In the genomic region with DNA sequence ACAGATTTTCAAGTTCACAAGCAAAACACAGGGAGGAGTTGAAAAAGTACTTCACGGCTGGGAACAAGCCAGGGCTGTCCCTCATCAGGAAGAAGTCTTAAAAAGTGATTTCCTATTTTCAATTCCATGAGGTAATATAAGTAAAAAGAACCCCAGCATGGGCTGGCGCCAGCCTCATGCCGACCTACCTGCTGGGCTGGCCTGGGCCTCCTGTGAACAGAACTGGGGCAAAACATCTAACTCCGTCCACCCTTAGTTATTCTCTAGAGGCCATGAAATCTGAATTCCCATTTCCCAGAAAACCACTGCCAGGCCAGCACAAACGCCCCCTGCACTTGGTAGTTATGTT, we compare ENCODE assay signal across 8 cellular contexts.
DNase-seq lines count a peak whose midpoint lies in the region; ATAC-seq, FAIRE-seq and TF ChIP-seq lines count a peak whose summit lies in the region.

No MANE protein-coding gene starts in this region.

- CTCF ChIA-PET in endothelial cell of umbilical vein (lab: Charles Lee), result interaction anchor here (1.0 to 6.6 kb wide), 16 partner anchors 8 to 400 kb away, joined by 3 to 95 read pairs (median 6); partner anchors contain the start of gene ST3GAL5

- H3K9me3 ChIP-seq in BLaER1 treated with 17β-estradiol and CSF1 and Interleukin-3, amounts not matched to agents 10 nM and 100 nM (replicated peaks in 1 of 11), result no peaks in the 10 kb centered on the region
- H3K9me3 ChIP-seq in OCI-LY3 (ENCODE audit: insufficient read depth, low read length) (no peaks in the 10 kb centered on the region), endothelial cell of umbilical vein (replicated peaks; ENCODE audit: control insufficient read depth, insufficient read depth, low read length) (no peaks in the 10 kb centered on the region), parathyroid adenoma (ENCODE audit: control insufficient read depth, low read length) (no peaks in the 10 kb centered on the region)

- H3K79me2 ChIP-seq in OCI-LY3 (ENCODE audit: low read length) (peaks cover 12% of the 10 kb centered on the region; the same call in 1 of the 2 replicates), endothelial cell of umbilical vein (ENCODE audit: control insufficient read depth, insufficient read depth, low read length) (no peaks in the 10 kb centered on the region), parathyroid adenoma (no peaks in the 10 kb centered on the region)

- intact Hi-C loops in endothelial cell of umbilical vein (cut with micrococcal nuclease), result loop anchor here (1.0 kb wide), 8 partner anchors 8 to 264 kb away; no protein-coding TSS in a partner anchor

- TF ChIP-seq CTCF in OCI-LY3 (IDR thresholded peaks at IDR 0.05; ENCODE audit: low read depth, low read length) (no peak), endothelial cell of umbilical vein (IDR thresholded peaks at IDR 0.05; ENCODE audit: extremely low read depth in 1 of 2, insufficient read depth in 1 of 2, low read depth in 1 of 2, low read length in 2 of 2) (no peak), parathyroid adenoma (IDR thresholded peaks at IDR 0.05) (no peak)

- no peak for FAIRE-seq in endothelial cell of umbilical vein (lab: Jason Lieb, UNC)

- peak overlapping the region; percentile 72 to 86 (median 81) for H3K9ac ChIP-seq in BLaER1 treated with 17β-estradiol and CSF1 and Interleukin-3, amounts not matched to agents 10 nM and 100 nM
- peak overlapping the region; percentile 78 for H3K9ac ChIP-seq in OCI-LY3 (ENCODE audit: low read length)
- peak overlapping the region; percentile 66 for H3K9ac ChIP-seq in endothelial cell of umbilical vein (replicated peaks; ENCODE audit: extremely low read depth, insufficient read depth, low read length)
- H3K9ac ChIP-seq in parathyroid adenoma, result no peak overlapping the region

- DNase-seq in endothelial cell of umbilical vein (ENCODE audit: low read depth, low spot score), result no peak
- DNase-seq in NCI-H1930 (lab: John Stamatoyannopoulos, UW), result no peak
- DNase-seq in SW480 (ENCODE audit: low spot score), result no peak

- H4K20me1 ChIP-seq in BLaER1 treated with 17β-estradiol and CSF1 and Interleukin-3, amounts not matched to agents 10 nM and 100 nM, result peaks cover 0 to 29% (median 13%) of the 10 kb centered on the region in 11 experiments; a peak in 10 of 22 replicates
- no peaks in the 10 kb centered on the region for H4K20me1 ChIP-seq in OCI-LY3 (ENCODE audit: insufficient read depth, low read length)
- H4K20me1 ChIP-seq in endothelial cell of umbilical vein (replicated peaks; ENCODE audit: control insufficient read depth, extremely low read depth, insufficient read depth, low read length), result no peaks in the 10 kb centered on the region

- H3K27ac ChIP-seq in BLaER1 treated with 17β-estradiol and CSF1 and Interleukin-3, amounts not matched to agents 10 nM and 100 nM, result peak overlapping the region; percentile 89 to 98 (median 94)
- H3K27ac ChIP-seq in OCI-LY3 (ENCODE audit: low read length) (peak overlapping the region; percentile 96), endothelial cell of umbilical vein (ENCODE audit: insufficient read depth, low read depth, low read length) (peak overlapping the region; percentile 96), parathyroid adenoma (peak overlapping the region; percentile 58)

- H3K36me3 ChIP-seq in BLaER1 treated with 17β-estradiol and CSF1 and Interleukin-3, amounts not matched to agents 10 nM and 100 nM, result peaks cover 36 to 87% (median 70%) of the 10 kb centered on the region in 11 experiments
- H3K36me3 ChIP-seq in OCI-LY3 (replicated peaks; ENCODE audit: low read depth, low read length) (peaks cover 55% of the 10 kb centered on the region), endothelial cell of umbilical vein (ENCODE audit: control insufficient read depth in 2 of 2, extremely low read depth in 1 of 2, insufficient read depth in 2 of 2, low read length in 2 of 2) (peaks cover 4 to 20% of the 10 kb centered on the region in 2 experiments), parathyroid adenoma (ENCODE audit: control insufficient read depth, insufficient read depth, low read length) (no peaks in the 10 kb centered on the region)

- TF ChIP-seq POLR2A in endothelial cell of umbilical vein (IDR thresholded peaks at IDR 0.05; ENCODE audit: low read depth, low read length), result no peak

- dilution Hi-C loops in endothelial cell of umbilical vein (cut with MboI; ENCODE audit: extremely low pct_ligation_motif_present, low sequenced_read_pairs), result no loop called here

- H3K9me1 ChIP-seq in endothelial cell of umbilical vein (replicated peaks; ENCODE audit: control insufficient read depth, extremely low read depth, insufficient read depth, low read length), result no peaks in the 10 kb centered on the region

- ATAC-seq in GM21576 (IDR thresholded peaks at IDR 0.05; ENCODE audit: unreplicated experiment), result no peak
- ATAC-seq in HG02870 (IDR thresholded peaks at IDR 0.05; ENCODE audit: unreplicated experiment), result no peak

- TSS peak; percentile 82 for BruUV-seq in endothelial cell of umbilical vein (replicated peaks; lab: Mats Ljungman, UMichigan)

- peak overlapping the region; percentile 86 to 98 (median 96) for H3K4me2 ChIP-seq in BLaER1 treated with 17β-estradiol and CSF1 and Interleukin-3, amounts not matched to agents 10 nM and 100 nM
- H3K4me2 ChIP-seq in OCI-LY3 (ENCODE audit: low read length), result peak overlapping the region; percentile 58
- H3K4me2 ChIP-seq in endothelial cell of umbilical vein (ENCODE audit: insufficient read depth, low read length), result peak overlapping the region; percentile 56
- H3K4me2 ChIP-seq in parathyroid adenoma (ENCODE audit: low read length), result no peak overlapping the region

- H3K4me1 ChIP-seq in BLaER1 treated with 17β-estradiol and CSF1 and Interleukin-3, amounts not matched to agents 10 nM and 100 nM, result peaks cover 82 to 95% (median 90%) of the 10 kb centered on the region in 10 experiments
- H3K4me1 ChIP-seq in OCI-LY3 (ENCODE audit: low read length) (peaks cover 49% of the 10 kb centered on the region), endothelial cell of umbilical vein (ENCODE audit: control insufficient read depth, extremely low read depth, insufficient read depth, low read length) (peaks cover 43% of the 10 kb centered on the region), parathyroid adenoma (no peaks in the 10 kb centered on the region)

- POLR2A ChIA-PET in endothelial cell of umbilical vein (lab: Charles Lee), result interaction anchor here (1.5 to 2.5 kb wide), 3 partner anchors 8 to 148 kb away, joined by 6 to 9 read pairs (median 8); partner anchors contain the start of gene ST3GAL5

- peak overlapping the region in 8 of 10 experiments; percentile 32 to 58 (median 40); a peak in 15 of 20 replicates for H3K4me3 ChIP-seq in BLaER1 treated with 17β-estradiol and CSF1 and Interleukin-3, amounts not matched to agents 10 nM and 100 nM
- H3K4me3 ChIP-seq in OCI-LY3 (ENCODE audit: low read length) (peak overlapping the region; percentile 14), endothelial cell of umbilical vein (replicated peaks in 1 of 3; ENCODE audit: insufficient read depth in 1 of 3, low read depth in 1 of 3, low read length in 3 of 3) (peak overlapping the region in 1 of 3 experiments; percentile 2), parathyroid adenoma (ENCODE audit: low read depth, low read length) (no peak overlapping the region)

- no peak overlapping the region for H2AFZ ChIP-seq in OCI-LY3 (ENCODE audit: low read depth, low read length)
- H2AFZ ChIP-seq in endothelial cell of umbilical vein (ENCODE audit: low read depth, low read length), result no peak overlapping the region
- no peak overlapping the region for H2AFZ ChIP-seq in parathyroid adenoma

- no peaks in the 10 kb centered on the region for H3K27me3 ChIP-seq in BLaER1 treated with 17β-estradiol and CSF1 and Interleukin-3, amounts not matched to agents 10 nM and 100 nM
- no peaks in the 10 kb centered on the region for H3K27me3 ChIP-seq in OCI-LY3 (ENCODE audit: low read depth, low read length)
- no peaks in the 10 kb centered on the region for H3K27me3 ChIP-seq in endothelial cell of umbilical vein (ENCODE audit: control insufficient read depth in 2 of 2, insufficient read depth in 2 of 2, low read length in 2 of 2)
- no peaks in the 10 kb centered on the region for H3K27me3 ChIP-seq in parathyroid adenoma (ENCODE audit: control insufficient read depth, insufficient read depth, low read length)

TF ChIP-seq in endothelial cell of umbilical vein, 7 proteins besides CTCF, POLR2A, EP300 and RAD21:
- no peak for TF ChIP-seq EZH2 (IDR thresholded peaks at IDR 0.05; ENCODE audit: borderline replicate concordance, low read depth, low read length, severe bottlenecking)
